ENCODE assay signal across 22 cellular contexts in genomic region chr10:120188950-120189349, GRCh38.
"Had no signal": no experiment of that assay in that cellular context is flagged by ENCODE, and none has a peak within 500 bp of the region (broad histone marks: within the 10 kb centered on the region; RNA-seq: fewer than 3 reads in every experiment).

No MANE protein-coding gene starts in this region.

- H3K9me3 ChIP-seq: esophagus squamous epithelium, gastrocnemius medialis, heart right ventricle, left lung, lower lobe of right lung, mucosa of descending colon had no signal

- H3K4me1 ChIP-seq: esophagus squamous epithelium, gastrocnemius medialis, heart right ventricle, left lung, lower lobe of right lung had no signal

- H3K27ac ChIP-seq: epithelial cell of prostate, esophagus squamous epithelium, gastrocnemius medialis, heart right ventricle, left lung, lower lobe of right lung had no signal

- H3K36me3 ChIP-seq: esophagus squamous epithelium, gastrocnemius medialis, heart right ventricle, left lung, lower lobe of right lung had no signal

- DNase-seq: cortex of kidney; effector CD8-positive, alpha-beta T cell; effector memory CD8-positive, alpha-beta T cell; endodermal cell; erythroblast; esophagus squamous epithelium; foreskin fibroblast; foreskin melanocyte; gastrocnemius medialis; glutamatergic neuron; head of caudate nucleus; heart right ventricle; hippocampal formation; left cardiac atrium; left lung; left ventricle myocardium superior; lower lobe of right lung; mesenchymal stem cell; mucosa of descending colon; naive B cell; naive thymus-derived CD8-positive, alpha-beta T cell had no signal

- H3K4me3 ChIP-seq: esophagus squamous epithelium, gastrocnemius medialis, heart right ventricle, left lung, lower lobe of right lung, mucosa of descending colon had no signal
